In the genomic region with DNA sequence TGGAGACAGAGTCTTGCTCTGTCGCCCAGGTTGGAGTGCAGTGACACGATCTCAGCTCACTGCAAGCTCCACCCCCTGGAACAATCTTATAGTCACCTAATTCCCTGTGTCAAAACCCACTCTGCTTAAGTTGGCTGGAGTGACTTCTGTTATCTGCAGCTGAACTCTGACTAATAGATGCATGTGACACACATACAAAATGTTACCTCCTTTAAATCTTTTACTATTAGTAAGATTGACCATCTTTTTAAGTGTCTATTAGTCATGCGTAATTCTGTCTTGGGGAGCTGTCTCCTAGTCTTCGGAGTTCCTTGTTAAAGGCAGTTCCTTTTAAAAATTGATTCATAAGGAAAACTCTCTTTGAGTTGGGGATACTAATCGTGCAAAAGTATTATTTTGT, we compare ENCODE assay signal across 29 cellular contexts. TPM values are rescaled to one million over a fixed set of nuclear protein-coding genes. Genes with fewer than 3 reads are reported as not detected.
DNase-seq lines count a peak whose midpoint lies in the region; ATAC-seq and TF ChIP-seq lines count a peak whose summit lies in the region.
"Had no signal": no experiment of that assay in that cellular context is flagged by ENCODE, and none has a peak within 500 bp of the region (broad histone marks: within the 10 kb centered on the region; RNA-seq: fewer than 3 reads in every experiment).

No MANE protein-coding gene starts in this region.

- no peak for TF ChIP-seq POLR2A in lower leg skin (IDR thresholded peaks at IDR 0.05)

- no peaks in the 10 kb centered on the region for H3K27me3 ChIP-seq in skeletal muscle satellite cell (ENCODE audit: control insufficient read depth, insufficient read depth, low read length)
- H3K27me3 ChIP-seq: body of pancreas had no signal

- H3K9me3 ChIP-seq in skeletal muscle satellite cell (replicated peaks; ENCODE audit: low read length): no peaks in the 10 kb centered on the region
- H3K9me3 ChIP-seq: body of pancreas, psoas muscle had no signal

- ATAC-seq in SK-N-SH treated with all-trans-retinoic acid at 6 μM for 48 hours: peak; percentile 42; the same call in 2 of the 3 replicates
- ATAC-seq: activated CD4-positive, alpha-beta T cell treated with anti-CD3 and anti-CD28 coated beads for 36 hours; activated naive CD8-positive, alpha-beta T cell treated with anti-CD3 and anti-CD28 coated beads, Interleukin-2, amount 50 U/mL, for 24 hours; body of pancreas; esophagus mucosa; GM23338; psoas muscle had no signal

- no peak for TF ChIP-seq CTCF in foreskin fibroblast (IDR thresholded peaks at IDR 0.05; ENCODE audit: low read depth, low read length)
- no peak for TF ChIP-seq CTCF in lower leg skin (IDR thresholded peaks at IDR 0.05)

- H3K4me1 ChIP-seq in skeletal muscle satellite cell (ENCODE audit: control insufficient read depth, insufficient read depth, low read length): peaks cover 14% of the 10 kb centered on the region
- H3K4me1 ChIP-seq: body of pancreas, psoas muscle had no signal

- WGBS in lower leg skin, 2 donors: 85 to 86% methylated on average over 5 of the region's 5 CpGs

- peak; percentile 71 for DNase-seq in HCEC 1CT
- peak; percentile 37 to 50 for DNase-seq in foreskin fibroblast
- no peak for DNase-seq in SKM-1 (lab: John Stamatoyannopoulos, UW; ENCODE audit: unreplicated experiment)
- no peak for DNase-seq in lower leg skin (ENCODE audit: low spot score in 2 of 2)
- no peak for DNase-seq in NCI-H1436 treated with DMSO at 0.1 percent for 48 hours (lab: John Stamatoyannopoulos, UW)
- no peak for DNase-seq in retina
- DNase-seq: activated CD4-positive, alpha-beta T cell treated with anti-CD3 and anti-CD28 coated beads for 36 hours; activated CD8-positive, alpha-beta memory T cell treated with anti-CD3 and anti-CD28 coated beads for 24 hours; activated gamma-delta T cell treated with Interleukin-2 at 50 U/mL for 16 hours; activated naive CD8-positive, alpha-beta T cell treated with anti-CD3 and anti-CD28 coated beads, Interleukin-2, amount 50 U/mL, for 24 hours; activated T-cell treated with anti-CD3 and anti-CD28 coated beads, Interleukin-2, amount 50 U/mL, for 1 hour; AML-193; body of pancreas; CD8-positive, alpha-beta memory T cell; DMS153; effector CD8-positive, alpha-beta T cell; Kasumi-1; left cardiac atrium; NCI-H1092; NCI-H2081 treated with DMSO at 0.1 percent for 48 hours; PC-9; psoas muscle; stimulated activated CD4-positive, alpha-beta T cell treated with anti-CD3 and anti-CD28 coated beads, Interleukin-1b, Interleukin-23, amount 100 ng/mL, for 48 hours; T-helper 1 cell had no signal

- no peak overlapping the region for H3K4me3 ChIP-seq in foreskin fibroblast (ENCODE audit: low read depth in 1 of 2, low read length in 2 of 2)
- no peak overlapping the region for H3K4me3 ChIP-seq in skeletal muscle satellite cell (ENCODE audit: low read length)
- H3K4me3 ChIP-seq in lower leg skin (ENCODE audit: low read depth, poor library complexity, severe bottlenecking): no peak overlapping the region
- H3K4me3 ChIP-seq: body of pancreas, GM23338, PC-9, psoas muscle, skin epidermis had no signal

- peak overlapping the region; percentile 17 for H3K4me2 ChIP-seq in skeletal muscle satellite cell (ENCODE audit: low read length)
- H3K4me2 ChIP-seq: GM23338, PC-9 had no signal

- no peaks in the 10 kb centered on the region for H3K36me3 ChIP-seq in skeletal muscle satellite cell (ENCODE audit: insufficient read depth, low read length)

- H3K9ac ChIP-seq in skeletal muscle satellite cell (ENCODE audit: low read depth, low read length): no peak overlapping the region

- intact Hi-C loops in lower leg skin (cut with DNase I; ENCODE audit: low total_unique reads): no loop called here

TF ChIP-seq in SK-N-SH treated with all-trans-retinoic acid at 6 μM for 48 hours, 23 proteins besides CTCF, POLR2A, EP300 and RAD21:
- no peak for TF ChIP-seq ARNTL (CRISPR knock-in tag; IDR thresholded peaks at IDR 0.05; ENCODE audit: borderline replicate concordance, low read depth)
- TF ChIP-seq, protein P1, sequence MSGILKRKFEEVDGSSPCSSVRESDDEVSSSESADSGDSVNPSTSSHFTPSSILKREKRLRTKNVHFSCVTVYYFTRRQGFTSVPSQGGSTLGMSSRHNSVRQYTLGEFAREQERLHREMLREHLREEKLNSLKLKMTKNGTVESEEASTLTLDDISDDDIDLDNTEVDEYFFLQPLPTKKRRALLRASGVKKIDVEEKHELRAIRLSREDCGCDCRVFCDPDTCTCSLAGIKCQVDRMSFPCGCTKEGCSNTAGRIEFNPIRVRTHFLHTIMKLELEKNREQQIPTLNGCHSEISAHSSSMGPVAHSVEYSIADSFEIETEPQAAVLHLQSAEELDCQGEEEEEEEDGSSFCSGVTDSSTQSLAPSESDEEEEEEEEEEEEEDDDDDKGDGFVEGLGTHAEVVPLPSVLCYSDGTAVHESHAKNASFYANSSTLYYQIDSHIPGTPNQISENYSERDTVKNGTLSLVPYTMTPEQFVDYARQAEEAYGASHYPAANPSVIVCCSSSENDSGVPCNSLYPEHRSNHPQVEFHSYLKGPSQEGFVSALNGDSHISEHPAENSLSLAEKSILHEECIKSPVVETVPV (CRISPR knock-in tag; IDR thresholded peaks at IDR 0.05): no peak
- no peak for TF ChIP-seq PPARA (CRISPR knock-in tag; IDR thresholded peaks at IDR 0.05; ENCODE audit: borderline replicate concordance)
- TF ChIP-seq ZFP3 (CRISPR knock-in tag; IDR thresholded peaks at IDR 0.05): no peak
- no peak for TF ChIP-seq TCF4 (CRISPR knock-in tag; IDR thresholded peaks at IDR 0.05; ENCODE audit: borderline replicate concordance)
- no peak for TF ChIP-seq CSDC2 (CRISPR knock-in tag; IDR thresholded peaks at IDR 0.05)

RNA-seq across cellular contexts. Expression of a gene that starts 7.4 kb away (rescaled TPM):
- 5.1 and 9.0 TPM in 2 replicates for total RNA-seq in skeletal muscle satellite cell (2012; rRNA removed)
- total RNA-seq in lower leg skin: 10 to 100 TPM in 2 of 4 donors, 1 to 10 TPM in 2; 6.2 to 22.6 (median 10.3) TPM

RNA-seq across cellular contexts. Expression of a gene that starts 7.5 kb away (rescaled TPM):
- 105 and 122 TPM in 2 replicates for total RNA-seq in skeletal muscle satellite cell (2012; rRNA removed)
- 100 to 1,000 TPM in 3 of 4 donors, 10 to 100 TPM in 1; 91.7 to 132 (median 102) TPM for total RNA-seq in lower leg skin

RNA-seq across cellular contexts. Expression of a gene that starts 22.0 kb away (rescaled TPM):
- total RNA-seq in skeletal muscle satellite cell (2012; rRNA removed): 10.9 and 43.2 TPM in 2 replicates
- total RNA-seq in lower leg skin: 100 to 1,000 TPM in 2 of 4 donors, 10 to 100 TPM in 2; 70.2 to 133 (median 109) TPM

RNA-seq across cellular contexts. Expression of a gene that starts 40.9 kb away (rescaled TPM):
- total RNA-seq in skeletal muscle satellite cell (2012; rRNA removed): 47.4 and 59.6 TPM in 2 replicates
- total RNA-seq in lower leg skin: 10 to 100 TPM; 21.0 to 69.1 (median 52.3) TPM

Comparison
In these comparisons a context has a peak if more than half of its experiments do, and no peak if none do; other contexts are left out.
1. DNase-seq: peak in HCEC 1CT (single experiment) and foreskin fibroblast (2 of 2); none in SKM-1 (single experiment), lower leg skin (0 of 2), NCI-H1436 treated with DMSO at 0.1 percent for 48 hours (single experiment) and retina (single experiment).